In genomic region chr3:132543016-132543739, GRCh38 we compare ENCODE assay signal across 1 cellular context.
A peak's percentile ranks its signal among the peaks of the same experiment; 100 is the strongest.
TF ChIP-seq lines count a peak whose summit lies in the region.

No MANE protein-coding gene starts in this region.

TF ChIP-seq in HepG2, 621 proteins besides CTCF, POLR2A, EP300 and RAD21 (continued from another document and continues in another):
- no peak for TF ChIP-seq NFAT5 (CRISPR knock-in tag; IDR thresholded peaks at IDR 0.05)
- TF ChIP-seq XRCC5 (optimal IDR thresholded peaks at IDR 0.05; ENCODE audit: low read length): no peak
- TF ChIP-seq TCF7 (IDR thresholded peaks at IDR 0.05; ENCODE audit: low read depth): no peak
- TF ChIP-seq, protein P1, sequence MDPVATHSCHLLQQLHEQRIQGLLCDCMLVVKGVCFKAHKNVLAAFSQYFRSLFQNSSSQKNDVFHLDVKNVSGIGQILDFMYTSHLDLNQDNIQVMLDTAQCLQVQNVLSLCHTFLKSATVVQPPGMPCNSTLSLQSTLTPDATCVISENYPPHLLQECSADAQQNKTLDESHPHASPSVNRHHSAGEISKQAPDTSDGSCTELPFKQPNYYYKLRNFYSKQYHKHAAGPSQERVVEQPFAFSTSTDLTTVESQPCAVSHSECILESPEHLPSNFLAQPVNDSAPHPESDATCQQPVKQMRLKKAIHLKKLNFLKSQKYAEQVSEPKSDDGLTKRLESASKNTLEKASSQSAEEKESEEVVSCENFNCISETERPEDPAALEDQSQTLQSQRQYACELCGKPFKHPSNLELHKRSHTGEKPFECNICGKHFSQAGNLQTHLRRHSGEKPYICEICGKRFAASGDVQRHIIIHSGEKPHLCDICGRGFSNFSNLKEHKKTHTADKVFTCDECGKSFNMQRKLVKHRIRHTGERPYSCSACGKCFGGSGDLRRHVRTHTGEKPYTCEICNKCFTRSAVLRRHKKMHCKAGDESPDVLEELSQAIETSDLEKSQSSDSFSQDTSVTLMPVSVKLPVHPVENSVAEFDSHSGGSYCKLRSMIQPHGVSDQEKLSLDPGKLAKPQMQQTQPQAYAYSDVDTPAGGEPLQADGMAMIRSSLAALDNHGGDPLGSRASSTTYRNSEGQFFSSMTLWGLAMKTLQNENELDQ (CRISPR knock-in tag; IDR thresholded peaks at IDR 0.05; ENCODE audit: borderline replicate concordance): no peak
- TF ChIP-seq ZHX2 (IDR thresholded peaks at IDR 0.05; ENCODE audit: low read depth): no peak
- TF ChIP-seq ZHX2 (CRISPR knock-in tag; IDR thresholded peaks at IDR 0.05; ENCODE audit: borderline replicate concordance): no peak
- TF ChIP-seq FOSL2 (CRISPR knock-in tag; IDR thresholded peaks at IDR 0.05): peak; percentile 59
- no peak for TF ChIP-seq SRSF9 (IDR thresholded peaks at IDR 0.05; ENCODE audit: borderline replicate concordance, insufficient read depth, low read depth, low read length, poor library complexity, severe bottlenecking)
- 0 out of 4 replicates have a peak, but pooled peaks of 1 of the 2 experiments have one; percentile 15 for TF ChIP-seq NR2F1 (CRISPR knock-in tag; IDR thresholded peaks at IDR 0.05)
- TF ChIP-seq, protein P2, sequence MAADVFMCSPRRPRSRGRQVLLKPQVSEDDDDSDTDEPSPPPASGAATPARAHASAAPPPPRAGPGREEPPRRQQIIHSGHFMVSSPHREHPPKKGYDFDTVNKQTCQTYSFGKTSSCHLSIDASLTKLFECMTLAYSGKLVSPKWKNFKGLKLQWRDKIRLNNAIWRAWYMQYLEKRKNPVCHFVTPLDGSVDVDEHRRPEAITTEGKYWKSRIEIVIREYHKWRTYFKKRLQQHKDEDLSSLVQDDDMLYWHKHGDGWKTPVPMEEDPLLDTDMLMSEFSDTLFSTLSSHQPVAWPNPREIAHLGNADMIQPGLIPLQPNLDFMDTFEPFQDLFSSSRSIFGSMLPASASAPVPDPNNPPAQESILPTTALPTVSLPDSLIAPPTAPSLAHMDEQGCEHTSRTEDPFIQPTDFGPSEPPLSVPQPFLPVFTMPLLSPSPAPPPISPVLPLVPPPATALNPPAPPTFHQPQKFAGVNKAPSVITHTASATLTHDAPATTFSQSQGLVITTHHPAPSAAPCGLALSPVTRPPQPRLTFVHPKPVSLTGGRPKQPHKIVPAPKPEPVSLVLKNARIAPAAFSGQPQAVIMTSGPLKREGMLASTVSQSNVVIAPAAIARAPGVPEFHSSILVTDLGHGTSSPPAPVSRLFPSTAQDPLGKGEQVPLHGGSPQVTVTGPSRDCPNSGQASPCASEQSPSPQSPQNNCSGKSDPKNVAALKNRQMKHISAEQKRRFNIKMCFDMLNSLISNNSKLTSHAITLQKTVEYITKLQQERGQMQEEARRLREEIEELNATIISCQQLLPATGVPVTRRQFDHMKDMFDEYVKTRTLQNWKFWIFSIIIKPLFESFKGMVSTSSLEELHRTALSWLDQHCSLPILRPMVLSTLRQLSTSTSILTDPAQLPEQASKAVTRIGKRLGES (CRISPR knock-in tag; IDR thresholded peaks at IDR 0.05; ENCODE audit: borderline replicate concordance): no peak
- peak; percentile 32 for TF ChIP-seq ASH2L (IDR thresholded peaks at IDR 0.05; ENCODE audit: insufficient read length, low read depth, low read length)
- 0 out of 2 replicates have a peak, but pooled peaks have one; percentile 45 for TF ChIP-seq AHDC1 (CRISPR knock-in tag; IDR thresholded peaks at IDR 0.05; ENCODE audit: borderline replicate concordance)
- peak; percentile 32; the same call in 1 of the 2 replicates for TF ChIP-seq ELF3 (CRISPR knock-in tag; IDR thresholded peaks at IDR 0.05)
- TF ChIP-seq ZSCAN9 (CRISPR knock-in tag; IDR thresholded peaks at IDR 0.05; ENCODE audit: borderline replicate concordance): no peak
- TF ChIP-seq ZNF839 (CRISPR knock-in tag; IDR thresholded peaks at IDR 0.05; ENCODE audit: borderline replicate concordance): no peak
- no peak for TF ChIP-seq ZNF710 (CRISPR knock-in tag; IDR thresholded peaks at IDR 0.05; ENCODE audit: borderline replicate concordance)
- TF ChIP-seq ZNF770 (CRISPR knock-in tag; IDR thresholded peaks at IDR 0.05): no peak
- no peak for TF ChIP-seq ZNF749 (CRISPR knock-in tag; IDR thresholded peaks at IDR 0.05; ENCODE audit: borderline replicate concordance)
- TF ChIP-seq HCFC1 (IDR thresholded peaks at IDR 0.05; ENCODE audit: low read depth, low read length): no peak
- no peak for TF ChIP-seq GATA4 (IDR thresholded peaks at IDR 0.05; ENCODE audit: borderline replicate concordance, low read depth)
- no peak for TF ChIP-seq NKX3-1 (CRISPR knock-in tag; IDR thresholded peaks at IDR 0.05)
